20 cellular contexts compared by ENCODE assay signal in genomic region chr2:10256031-10256524, GRCh38.
"Had no signal": no experiment of that assay in that cellular context is flagged by ENCODE, and none has a peak within 500 bp of the region (broad histone marks: within the 10 kb centered on the region; RNA-seq: fewer than 3 reads in every experiment).

No MANE protein-coding gene starts in this region.

- H3K4me1 ChIP-seq: breast epithelium, tibial artery had no signal

- DNase-seq: activated CD4-positive, alpha-beta T cell treated with anti-CD3 and anti-CD28 coated beads for 48 hours; activated CD4-positive, CD25-positive, alpha-beta regulatory T cell; activated CD8-positive, alpha-beta T cell treated with anti-CD3 and anti-CD28 coated beads for 36 hours; activated effector memory CD4-positive, alpha-beta T cell treated with Interleukin-2 at 50 U/mL for 16 hours; activated T-cell treated with anti-CD3 and anti-CD28 coated beads, Interleukin-2, amount 50 U/mL, for 48 hours; cerebellar nuclear complex; cortex of kidney; head of caudate nucleus; midbrain; stimulated activated CD4-positive, alpha-beta T cell treated with anti-CD3 and anti-CD28 coated beads, Interleukin-12 subunit alpha, Interleukin-12 subunit beta, amount 100 ng/mL, for 4 hours; stimulated activated CD4-positive, alpha-beta T cell treated with anti-CD3 and anti-CD28 coated beads, Interleukin-1b, Interleukin-23, amount 100 ng/mL, for 48 hours; stimulated activated CD8-positive, alpha-beta memory T cell treated with anti-CD3 and anti-CD28 coated beads, Interleukin-4, amount 100 ng/mL, for 48 hours; stimulated activated naive CD4-positive, alpha-beta T cell; substantia nigra; T-helper 9 cell had no signal

- H3K27me3 Mint-ChIP-seq: activated CD8-positive, alpha-beta T cell treated with anti-CD3 and anti-CD28 coated beads for 36 hours; activated naive CD4-positive, alpha-beta T cell treated with anti-CD3 and anti-CD28 coated beads, Interleukin-2, amount 50 U/mL, for 24 hours had no signal

- H3K4me3 ChIP-seq: breast epithelium, ovary, tibial artery had no signal

- ATAC-seq: activated CD8-positive, alpha-beta T cell treated with anti-CD3 and anti-CD28 coated beads for 36 hours had no signal

- H3K36me3 ChIP-seq: breast epithelium, ovary, tibial artery had no signal

- H3K9me3 ChIP-seq: breast epithelium, ovary, tibial artery had no signal

- H3K4me3 Mint-ChIP-seq: activated CD8-positive, alpha-beta T cell treated with anti-CD3 and anti-CD28 coated beads for 36 hours; activated naive CD4-positive, alpha-beta T cell treated with anti-CD3 and anti-CD28 coated beads, Interleukin-2, amount 50 U/mL, for 24 hours; neural crest cell had no signal

- H3K27me3 ChIP-seq: ovary had no signal

- H3K27ac Mint-ChIP-seq: activated CD8-positive, alpha-beta T cell treated with anti-CD3 and anti-CD28 coated beads for 36 hours; activated naive CD4-positive, alpha-beta T cell treated with anti-CD3 and anti-CD28 coated beads, Interleukin-2, amount 50 U/mL, for 24 hours had no signal

- H3K27ac ChIP-seq: breast epithelium, ovary, tibial artery had no signal
